Comparison of ENCODE assay signal across 16 cellular contexts in genomic region chr9:132224645-132225044, GRCh38.
A peak's percentile ranks its signal among the peaks of the same experiment; 100 is the strongest.
DNase-seq lines count a peak whose midpoint lies in the region; TF ChIP-seq lines count a peak whose summit lies in the region.
"Had no signal": no experiment of that assay in that cellular context is flagged by ENCODE, and none has a peak within 500 bp of the region (broad histone marks: within the 10 kb centered on the region; RNA-seq: fewer than 3 reads in every experiment).

No MANE protein-coding gene starts in this region.

- TF ChIP-seq CTCF in C4-2B (conservative IDR thresholded peaks at IDR 0.05) (no peak), HL-60 (IDR thresholded peaks at IDR 0.05; ENCODE audit: insufficient read depth, low read length) (no peak), neutrophil (IDR thresholded peaks at IDR 0.05) (no peak), progenitor cell of endocrine pancreas (IDR thresholded peaks at IDR 0.05; ENCODE audit: unreplicated experiment) (no peak)

- H2AFZ ChIP-seq in neuronal stem cell (ENCODE audit: low read length) = no peak overlapping the region
- H2AFZ ChIP-seq: GM23248 had no signal

- H3K18ac ChIP-seq in neuronal stem cell (ENCODE audit: low read length) = no peak overlapping the region

- H3K9ac ChIP-seq in neuronal stem cell (ENCODE audit: low read depth, low read length, poor library complexity) = no peak overlapping the region
- H3K9ac ChIP-seq: BLaER1, GM23248 had no signal

- H3K4ac ChIP-seq in neuronal stem cell (ENCODE audit: low read length) = no peak overlapping the region

- H3K23ac ChIP-seq in neuronal stem cell (ENCODE audit: low read depth, low read length, poor library complexity) = no peak overlapping the region

- no peaks in the 10 kb centered on the region for H3K27me3 ChIP-seq in HL-60 (ENCODE audit: insufficient read depth, poor library complexity, severe bottlenecking)
- no peaks in the 10 kb centered on the region for H3K27me3 ChIP-seq in neutrophil
- H3K27me3 ChIP-seq in neuronal stem cell (ENCODE audit: control insufficient read depth in 3 of 3, insufficient read depth in 3 of 3, low read depth in 1 of 3, low read length in 3 of 3) = peaks cover 0 to 79% (median 2%) of the 10 kb centered on the region in 3 experiments
- H3K27me3 ChIP-seq: BLaER1 had no signal

- no peaks in the 10 kb centered on the region for H3K36me3 Mint-ChIP-seq in progenitor cell of endocrine pancreas (ENCODE audit: insufficient read depth)
- H3K36me3 Mint-ChIP-seq: CD4-positive, alpha-beta memory T cell had no signal

- no peak overlapping the region for H3K4me3 Mint-ChIP-seq in progenitor cell of endocrine pancreas (ENCODE audit: low read depth)
- H3K4me3 Mint-ChIP-seq: B cell; CD4-positive, alpha-beta memory T cell had no signal

- H3K27me3 Mint-ChIP-seq in progenitor cell of endocrine pancreas = peaks cover 24% of the 10 kb centered on the region

- H3K4me3 ChIP-seq in HL-60 (replicated peaks; ENCODE audit: insufficient read depth, low read length) = no peak overlapping the region
- H3K4me3 ChIP-seq in neutrophil (ENCODE audit: low read depth in 1 of 2, low read length in 1 of 2) = no peak overlapping the region
- no peak overlapping the region for H3K4me3 ChIP-seq in neuronal stem cell (ENCODE audit: low read length in 2 of 2)
- H3K4me3 ChIP-seq: BLaER1, GM23248 had no signal

- no peak overlapping the region for H3K14ac ChIP-seq in neuronal stem cell (ENCODE audit: low read length)

- H2BK120ac ChIP-seq in neuronal stem cell (ENCODE audit: low read depth, low read length) = no peak overlapping the region

- H3K27ac Mint-ChIP-seq in progenitor cell of endocrine pancreas = no peak overlapping the region
- H3K27ac Mint-ChIP-seq: B cell; CD4-positive, alpha-beta memory T cell had no signal

- H2BK15ac ChIP-seq in neuronal stem cell (ENCODE audit: low read length) = no peak overlapping the region

- peaks cover 1% of the 10 kb centered on the region for H3K79me1 ChIP-seq in neuronal stem cell (ENCODE audit: low read depth, low read length)

- H3K9me3 Mint-ChIP-seq in progenitor cell of endocrine pancreas (ENCODE audit: low read depth) = no peaks in the 10 kb centered on the region
- H3K9me3 Mint-ChIP-seq: CD4-positive, alpha-beta memory T cell had no signal

- no CpG with 5 or more reads among the region's 3 CpGs for WGBS in neuronal stem cell (ENCODE audit: extremely low coverage in 2 of 2, insufficient read length in 2 of 2, insufficient replicate concordance in 1 of 2), 2 donors

- H3K9me3 ChIP-seq in neutrophil (no peaks in the 10 kb centered on the region), neuronal stem cell (replicated peaks in 1 of 2; ENCODE audit: control insufficient read depth in 2 of 2, insufficient read depth in 1 of 2, low read depth in 1 of 2, low read length in 2 of 2) (peaks cover 0 to 2% of the 10 kb centered on the region in 2 donors)
- H3K9me3 ChIP-seq: BLaER1 had no signal

- H3K4me1 ChIP-seq in neutrophil (ENCODE audit: control insufficient read depth in 1 of 2, insufficient read depth in 1 of 2, low read depth in 1 of 2, low read length in 1 of 2) (peaks cover 59 to 60% of the 10 kb centered on the region in 2 experiments), neuronal stem cell (ENCODE audit: control insufficient read depth in 2 of 2, insufficient read depth in 1 of 2, low read depth in 1 of 2, low read length in 2 of 2) (no peaks in the 10 kb centered on the region)

- no peak overlapping the region for H3K4me2 ChIP-seq in neuronal stem cell (ENCODE audit: insufficient read depth, low read length, poor library complexity, severe bottlenecking)

- no peak overlapping the region for H4K8ac ChIP-seq in neuronal stem cell (ENCODE audit: low read depth, low read length)

- no peak overlapping the region for H2BK5ac ChIP-seq in neuronal stem cell (ENCODE audit: low read length)

- peak overlapping the region; percentile 75 for H3K27ac ChIP-seq in C4-2B
- H3K27ac ChIP-seq in HL-60 (replicated peaks) = peak overlapping the region; percentile 68
- H3K27ac ChIP-seq in neutrophil = peak overlapping the region; percentile 91
- H3K27ac ChIP-seq in neuronal stem cell (replicated peaks; ENCODE audit: low read length) = no peak overlapping the region
- H3K27ac ChIP-seq: BLaER1, GM23248 had no signal

- H2BK12ac ChIP-seq in neuronal stem cell (ENCODE audit: low read length) = no peak overlapping the region

- H2AK5ac ChIP-seq in neuronal stem cell (ENCODE audit: low read depth, low read length) = no peak overlapping the region

- DNase-seq in HL-60 (ENCODE audit: low read depth in 1 of 2, low spot score in 1 of 2) (no peak), HCEC 1CT (no peak), neuronal stem cell (ENCODE audit: low spot score) (no peak), progenitor cell of endocrine pancreas (ENCODE audit: low spot score, unreplicated experiment) (no peak)
- DNase-seq: Calu3; CD4-positive, alpha-beta memory T cell; COR-L47; DMS53; DMS79 treated with DMSO at 0.1 percent for 48 hours; GF-D8; GM23248; H7 had no signal

- peaks cover 33% of the 10 kb centered on the region for H3K36me3 ChIP-seq in neutrophil
- no peaks in the 10 kb centered on the region for H3K36me3 ChIP-seq in neuronal stem cell (replicated peaks in 1 of 2; ENCODE audit: control insufficient read depth in 2 of 2, insufficient read depth in 2 of 2, low read length in 2 of 2)

- H3K4me1 Mint-ChIP-seq in progenitor cell of endocrine pancreas (ENCODE audit: low read depth) = no peaks in the 10 kb centered on the region
- H3K4me1 Mint-ChIP-seq: B cell had no signal

- H4K91ac ChIP-seq in neuronal stem cell (ENCODE audit: low read depth, low read length, poor library complexity) = no peak overlapping the region
